Comparison of ENCODE assay signal across 10 cellular contexts in genomic region chr19:38281820-38282566, GRCh38. TPM values are rescaled to one million over a fixed set of nuclear protein-coding genes. Genes with fewer than 3 reads are reported as not detected.
A peak's percentile ranks its signal among the peaks of the same experiment; 100 is the strongest.
DNase-seq lines count a peak whose midpoint lies in the region; ATAC-seq and TF ChIP-seq lines count a peak whose summit lies in the region.
"Had no signal": no experiment of that assay in that cellular context is flagged by ENCODE, and none has a peak within 500 bp of the region (broad histone marks: within the 10 kb centered on the region; RNA-seq: fewer than 3 reads in every experiment).

No MANE protein-coding gene starts in this region.

- H3K27ac Mint-ChIP-seq in CD4-positive, alpha-beta T cell, result peak overlapping the region; percentile 24
- H3K27ac Mint-ChIP-seq in endodermal cell, result peak overlapping the region; percentile 76

- H3K4me1 ChIP-seq in endodermal cell (ENCODE audit: control insufficient read depth, insufficient read depth, low read length), result no peaks in the 10 kb centered on the region
- H3K4me1 ChIP-seq in right lobe of liver, result peaks cover 0 to 3% (median 0%) of the 10 kb centered on the region in 4 donors

- TF ChIP-seq POLR2A in right lobe of liver (IDR thresholded peaks at IDR 0.05), result no peak

- no peaks in the 10 kb centered on the region for H3K27me3 Mint-ChIP-seq in CD4-positive, alpha-beta T cell
- H3K27me3 Mint-ChIP-seq in endodermal cell (ENCODE audit: insufficient read depth), result no peaks in the 10 kb centered on the region

- no peak overlapping the region for H3K4me3 ChIP-seq in endodermal cell (ENCODE audit: low read length)
- no peak overlapping the region for H3K4me3 ChIP-seq in right lobe of liver
- H3K4me3 ChIP-seq: hepatocyte, transverse colon had no signal

- peaks cover 13% of the 10 kb centered on the region for H3K4me1 Mint-ChIP-seq in CD4-positive, alpha-beta T cell (ENCODE audit: low read depth)
- peaks cover 21% of the 10 kb centered on the region for H3K4me1 Mint-ChIP-seq in endodermal cell

- DNase-seq in CD4-positive, alpha-beta T cell, result no peak
- DNase-seq in NCI-H2029 treated with DMSO at 0.1 percent for 48 hours (lab: John Stamatoyannopoulos, UW) (peak; percentile 29), endodermal cell (no peak), T1000 (lab: John Stamatoyannopoulos, UW) (no peak), right lobe of liver (no peak)
- DNase-seq: mesendoderm, NCI-H1694 treated with DMSO at 0.1 percent for 48 hours, transverse colon had no signal

- H3K36me3 ChIP-seq in endodermal cell (ENCODE audit: control insufficient read depth, insufficient read depth, low read length) (peaks cover 58% of the 10 kb centered on the region), right lobe of liver (no peaks in the 10 kb centered on the region)

- no peaks in the 10 kb centered on the region for H3K27me3 ChIP-seq in CD4-positive, alpha-beta T cell (ENCODE audit: control insufficient read depth, insufficient read depth, low read length)
- H3K27me3 ChIP-seq in endodermal cell (ENCODE audit: control insufficient read depth, insufficient read depth, low read length, poor library complexity, severe bottlenecking) (no peaks in the 10 kb centered on the region), right lobe of liver (no peaks in the 10 kb centered on the region)
- H3K27me3 ChIP-seq: hepatocyte, transverse colon had no signal

- CTCF ChIA-PET in CD4-positive, alpha-beta T cell (lab: Charles Lee), result no interaction called here

- no peak for TF ChIP-seq CTCF in CD4-positive, alpha-beta T cell (IDR thresholded peaks at IDR 0.05)
- no peak for TF ChIP-seq CTCF in endodermal cell (conservative IDR thresholded peaks at IDR 0.05)
- no peak for TF ChIP-seq CTCF in right lobe of liver (IDR thresholded peaks at IDR 0.05)

- H3K9me3 Mint-ChIP-seq in CD4-positive, alpha-beta T cell, result no peaks in the 10 kb centered on the region
- H3K9me3 Mint-ChIP-seq in endodermal cell, result no peaks in the 10 kb centered on the region

- POLR2A ChIA-PET in CD4-positive, alpha-beta T cell (lab: Charles Lee), result no interaction called here

- ATAC-seq in CD4-positive, alpha-beta T cell (ENCODE audit: poor library complexity), result peak; percentile 51
- ATAC-seq in right lobe of liver, result no peak
- no peak for ATAC-seq in HG02973 (IDR thresholded peaks at IDR 0.05; ENCODE audit: unreplicated experiment)

- 73 to 87% methylated on average over 2 to 7 of the region's 7 CpGs for WGBS in endodermal cell (ENCODE audit: insufficient coverage in 1 of 2, insufficient read length in 1 of 2), 2 experiments
- WGBS in right lobe of liver (ENCODE audit: insufficient coverage, low coverage, low lambda C conversion rate, missing lambda C conversion rate), result 72% methylated on average over 5 of the region's 7 CpGs

- H3K27ac ChIP-seq in CD4-positive, alpha-beta T cell (ENCODE audit: low read depth, low read length), result no peak overlapping the region
- no peak overlapping the region for H3K27ac ChIP-seq in endodermal cell (ENCODE audit: low read depth, low read length)
- no peak overlapping the region for H3K27ac ChIP-seq in right lobe of liver
- H3K27ac ChIP-seq: transverse colon had no signal

- no peak overlapping the region for H3K9ac ChIP-seq in endodermal cell (ENCODE audit: extremely low read depth, low read length, poor library complexity, severe bottlenecking)

- intact Hi-C loops in CD4-positive, alpha-beta T cell (cut with DNase I, micrococcal nuclease), result no loop called here
- intact Hi-C loops in right lobe of liver (cut with DNase I), result no loop called here

- H3K4me3 Mint-ChIP-seq in CD4-positive, alpha-beta T cell, result no peak overlapping the region
- no peak overlapping the region for H3K4me3 Mint-ChIP-seq in endodermal cell

- H3K9me3 ChIP-seq in CD4-positive, alpha-beta T cell (ENCODE audit: control insufficient read depth, low read length), result no peaks in the 10 kb centered on the region
- H3K9me3 ChIP-seq in endodermal cell (ENCODE audit: control insufficient read depth, low read length) (no peaks in the 10 kb centered on the region), right lobe of liver (no peaks in the 10 kb centered on the region)
- H3K9me3 ChIP-seq: transverse colon had no signal

- H3K36me3 Mint-ChIP-seq in CD4-positive, alpha-beta T cell (ENCODE audit: low read depth), result peaks cover 26% of the 10 kb centered on the region
- H3K36me3 Mint-ChIP-seq in endodermal cell (ENCODE audit: low read depth), result peaks cover 49% of the 10 kb centered on the region

RNA-seq across cellular contexts. Expression of gene SPINT2, which starts 17.6 kb away (rescaled TPM):
- 10 to 100 TPM; 25.4 to 26.5 TPM for total RNA-seq in CD4-positive, alpha-beta T cell
- total RNA-seq in endodermal cell (100 to 1,000 TPM; 415 to 487 TPM), right lobe of liver (10 to 100 TPM in 1 of 6 experiments, 1 to 10 TPM in 5; 3.5 to 19.1 (median 6.2) TPM)
- 136 TPM for polyA plus RNA-seq in endodermal cell (2013, experiment 1 of 2)
- 110 TPM for polyA plus RNA-seq in endodermal cell (2013, experiment 2 of 2)

RNA-seq across cellular contexts. Expression of gene C19orf33, which starts 22.1 kb away (rescaled TPM):
- total RNA-seq in CD4-positive, alpha-beta T cell, result not detected
- total RNA-seq in endodermal cell, result 10 to 100 TPM in 1 of 2 donors, 1 to 10 TPM in 1; 2.9 to 13.2 TPM
- not detected for polyA plus RNA-seq in endodermal cell (2013, experiment 1 of 2)
- polyA plus RNA-seq in endodermal cell (2013, experiment 2 of 2), result not detected
- total RNA-seq in right lobe of liver, result 1 to 10 TPM in 1 of 6 experiments, not detected in 5; 1.8 TPM

RNA-seq across cellular contexts. Expression of gene PPP1R14A, which starts 25.8 kb away (rescaled TPM):
- not detected for total RNA-seq in CD4-positive, alpha-beta T cell
- total RNA-seq in endodermal cell (10 to 100 TPM in 1 of 2 donors, 1 to 10 TPM in 1; 8.6 to 13.8 TPM), right lobe of liver (1 to 10 TPM; 2.7 to 8.7 (median 6.7) TPM)
- 8.8 TPM for polyA plus RNA-seq in endodermal cell (2013, experiment 1 of 2)
- polyA plus RNA-seq in endodermal cell (2013, experiment 2 of 2), result 7.4 TPM

RNA-seq across cellular contexts. Expression of gene YIF1B, which starts 33.8 kb away (rescaled TPM):
- total RNA-seq in CD4-positive, alpha-beta T cell, result 10 to 100 TPM; 15.9 to 17.1 TPM
- total RNA-seq in endodermal cell (10 to 100 TPM; 68.6 to 74.6 TPM), right lobe of liver (10 to 100 TPM; 26.3 to 69.7 (median 42.0) TPM)
- polyA plus RNA-seq in endodermal cell (2013, experiment 1 of 2), result 97.3 TPM
- polyA plus RNA-seq in endodermal cell (2013, experiment 2 of 2), result 90.6 TPM

RNA-seq across cellular contexts. Expression of gene KCNK6, which starts 37.7 kb away (rescaled TPM):
- total RNA-seq in CD4-positive, alpha-beta T cell, result 1 to 10 TPM; 3.0 to 3.1 TPM
- total RNA-seq in endodermal cell (1 to 10 TPM; 5.1 to 8.9 TPM), right lobe of liver (1 to 10 TPM; 1.1 to 3.1 (median 2.2) TPM)
- polyA plus RNA-seq in endodermal cell (2013, experiment 1 of 2), result 2.2 TPM
- polyA plus RNA-seq in endodermal cell (2013, experiment 2 of 2), result 2.1 TPM

Comparison
In these comparisons a context has a peak if more than half of its experiments do, and no peak if none do; other contexts are left out.
1. RNA of gene SPINT2, which starts 17.6 kb away (total RNA-seq): 415 to 487 TPM in endodermal cell; 25.4 to 26.5 TPM in CD4-positive, alpha-beta T cell and 3.5 to 19.1 TPM in right lobe of liver; every median in the first group is over 10 times any median in the second.